ENCODE assay signal across 9 cellular contexts in genomic region chr9:35510745-35511428, GRCh38. TPM values are rescaled to one million over a fixed set of nuclear protein-coding genes. Genes with fewer than 3 reads are reported as not detected.
DNase-seq lines count a peak whose midpoint lies in the region; ATAC-seq and TF ChIP-seq lines count a peak whose summit lies in the region.
"Had no signal": no experiment of that assay in that cellular context is flagged by ENCODE, and none has a peak within 500 bp of the region (broad histone marks: within the 10 kb centered on the region; RNA-seq: fewer than 3 reads in every experiment).

No MANE protein-coding gene starts in this region.

- H3K27me3 ChIP-seq in gastrocnemius medialis, result no peaks in the 10 kb centered on the region

- TF ChIP-seq POLR2A in gastrocnemius medialis (IDR thresholded peaks at IDR 0.05), result peak in 1 of 2 donors; percentile 36

- peak overlapping the region; percentile 82 to 95 (median 88) for H3K27ac ChIP-seq in gastrocnemius medialis
- H3K27ac ChIP-seq: HL-60 had no signal

- peaks cover 4% of the 10 kb centered on the region for H3K4me1 Mint-ChIP-seq in activated CD4-positive, alpha-beta T cell treated with anti-CD3 and anti-CD28 coated beads for 36 hours

- CTCF ChIA-PET in activated CD4-positive, alpha-beta T cell treated with anti-CD3 and anti-CD28 coated beads for 36 hours (lab: Charles Lee), result interaction anchor here (0.5 kb wide), 1 partner anchor 278 kb away, joined by 3 read pairs; no protein-coding TSS in a partner anchor

- DNase-seq in GM03348 (ENCODE audit: low spot score), result peak; percentile 61
- DNase-seq in amniotic stem cell (lab: John Stamatoyannopoulos, UW), result peak; percentile 50
- DNase-seq in left ventricle myocardium superior, result peak; percentile 80
- DNase-seq in gastrocnemius medialis, result peak; percentile 54 to 87
- no peak for DNase-seq in NCI-H2196 (lab: John Stamatoyannopoulos, UW; ENCODE audit: unreplicated experiment)
- no peak for DNase-seq in activated CD4-positive, alpha-beta T cell treated with anti-CD3 and anti-CD28 coated beads for 36 hours

- peak overlapping the region in 1 of 4 donors; percentile 0 for H3K4me3 ChIP-seq in gastrocnemius medialis

- H3K9me3 Mint-ChIP-seq in activated CD4-positive, alpha-beta T cell treated with anti-CD3 and anti-CD28 coated beads for 36 hours (ENCODE audit: low read depth), result no peaks in the 10 kb centered on the region

- POLR2A ChIA-PET in activated CD4-positive, alpha-beta T cell treated with anti-CD3 and anti-CD28 coated beads for 36 hours (lab: Charles Lee), result no interaction called here

- intact Hi-C loops in left ventricle myocardium superior (cut with micrococcal nuclease) (no loop called here), gastrocnemius medialis (cut with DNase I; ENCODE audit: low total_unique reads) (loop anchor here (2.0 kb wide), 1 partner anchor 44 kb away; no protein-coding TSS in a partner anchor)
- intact Hi-C loops in activated CD4-positive, alpha-beta T cell treated with anti-CD3 and anti-CD28 coated beads for 36 hours (cut with DNase I, micrococcal nuclease), result no loop called here

- H3K4me1 ChIP-seq in gastrocnemius medialis, result peaks cover 62 to 65% of the 10 kb centered on the region in 2 donors

- H3K9me3 ChIP-seq in gastrocnemius medialis, result no peaks in the 10 kb centered on the region

- H3K36me3 ChIP-seq in gastrocnemius medialis, result no peaks in the 10 kb centered on the region

- ATAC-seq in left ventricle myocardium superior (peak; percentile 93), gastrocnemius medialis (peak; percentile 97 to 99), HG03565 (IDR thresholded peaks at IDR 0.05; ENCODE audit: unreplicated experiment) (no peak), HG02642 (IDR thresholded peaks at IDR 0.05; ENCODE audit: poor library complexity, unreplicated experiment) (no peak)
- no peak for ATAC-seq in activated CD4-positive, alpha-beta T cell treated with anti-CD3 and anti-CD28 coated beads for 36 hours

- no peak overlapping the region for H3K4me3 Mint-ChIP-seq in activated CD4-positive, alpha-beta T cell treated with anti-CD3 and anti-CD28 coated beads for 36 hours

- no peaks in the 10 kb centered on the region for H3K36me3 Mint-ChIP-seq in activated CD4-positive, alpha-beta T cell treated with anti-CD3 and anti-CD28 coated beads for 36 hours (ENCODE audit: low read depth)

- TF ChIP-seq CTCF in gastrocnemius medialis (IDR thresholded peaks at IDR 0.05 in 4 of 5, conservative IDR thresholded peaks at IDR 0.05 in 1 of 5), result peak in 2 of 5 experiments; percentile 31 to 46

- H3K27me3 Mint-ChIP-seq in activated CD4-positive, alpha-beta T cell treated with anti-CD3 and anti-CD28 coated beads for 36 hours, result peaks cover 5% of the 10 kb centered on the region

- in situ Hi-C loops in gastrocnemius medialis (cut with MboI; ENCODE audit: low sequenced_read_pairs in 4 of 4), result no loop called here

- H3K27ac Mint-ChIP-seq in activated CD4-positive, alpha-beta T cell treated with anti-CD3 and anti-CD28 coated beads for 36 hours, result no peak overlapping the region

RNA-seq across cellular contexts. Expression of gene RUSC2, which starts 21.0 kb away (rescaled TPM):
- 30.3 TPM for total RNA-seq in left ventricle myocardium superior
- 100 to 1,000 TPM in 1 of 4 donors, 10 to 100 TPM in 3; 20.8 to 166 (median 45.7) TPM for total RNA-seq in gastrocnemius medialis
- total RNA-seq in activated CD4-positive, alpha-beta T cell treated with anti-CD3 and anti-CD28 coated beads for 36 hours, result 1 to 10 TPM; 5.7 to 6.5 TPM

Comparison
In these comparisons a context has a peak if more than half of its experiments do, and no peak if none do; other contexts are left out.
1. DNase-seq: peak in GM03348 (single experiment), amniotic stem cell (single experiment), left ventricle myocardium superior (single experiment) and gastrocnemius medialis (2 of 2); none in NCI-H2196 (single experiment) and activated CD4-positive, alpha-beta T cell treated with anti-CD3 and anti-CD28 coated beads for 36 hours (single experiment).
2. ATAC-seq: peak in left ventricle myocardium superior (single experiment) and gastrocnemius medialis (2 of 2); none in HG03565 (single experiment), activated CD4-positive, alpha-beta T cell treated with anti-CD3 and anti-CD28 coated beads for 36 hours (single experiment) and HG02642 (single experiment).